Comparison of ENCODE assay signal across 12 cellular contexts in genomic region chr17:50668025-50668837, GRCh38. TPM values are rescaled to one million over a fixed set of nuclear protein-coding genes. Genes with fewer than 3 reads are reported as not detected.
DNase-seq lines count a peak whose midpoint lies in the region; ATAC-seq and TF ChIP-seq lines count a peak whose summit lies in the region.
"Had no signal": no experiment of that assay in that cellular context is flagged by ENCODE, and none has a peak within 500 bp of the region (broad histone marks: within the 10 kb centered on the region; RNA-seq: fewer than 3 reads in every experiment).

No MANE protein-coding gene starts in this region.

- no peak overlapping the region for H2BK5ac ChIP-seq in mesendoderm (ENCODE audit: low read length)

- H3K79me1 ChIP-seq in mesendoderm (ENCODE audit: low read length), result no peaks in the 10 kb centered on the region

- H3K27ac ChIP-seq in Karpas-422 (ENCODE audit: low read length) (no peak overlapping the region), mesendoderm (ENCODE audit: low read depth, low read length) (no peak overlapping the region), substantia nigra (ENCODE audit: low read depth, low read length, poor library complexity, severe bottlenecking) (no peak overlapping the region)
- H3K27ac ChIP-seq: epithelial cell of prostate had no signal

- H3K4me3 ChIP-seq in AG10803 (ENCODE audit: low read length) (no peak overlapping the region), Karpas-422 (ENCODE audit: low read length) (no peak overlapping the region), mesendoderm (ENCODE audit: low read length) (no peak overlapping the region)

- H3K9ac ChIP-seq in Karpas-422 (ENCODE audit: low read length), result no peak overlapping the region
- no peak overlapping the region for H3K9ac ChIP-seq in mesendoderm (ENCODE audit: low read length)

- no peak overlapping the region for H2BK120ac ChIP-seq in mesendoderm (ENCODE audit: low read depth, low read length)

- H3K27me3 ChIP-seq in Karpas-422 (ENCODE audit: low read length) (no peaks in the 10 kb centered on the region), mesendoderm (ENCODE audit: insufficient read depth, low read length, poor library complexity) (no peaks in the 10 kb centered on the region)

- H3K56ac ChIP-seq in mesendoderm (ENCODE audit: low read length), result peak overlapping the region; percentile 34

- H2AFZ ChIP-seq in Karpas-422 (ENCODE audit: low read length), result 0 out of 2 replicates have a peak overlapping the region, but pooled peaks have one; percentile 12

- no peak overlapping the region for H4K8ac ChIP-seq in mesendoderm (ENCODE audit: low read depth, low read length)

- H3K4ac ChIP-seq in mesendoderm (ENCODE audit: low read depth, low read length), result no peak overlapping the region

- no peaks in the 10 kb centered on the region for H3K27me3 Mint-ChIP-seq in chondrocyte (ENCODE audit: low read depth)
- H3K27me3 Mint-ChIP-seq: CD4-positive, alpha-beta memory T cell had no signal

- ATAC-seq in activated CD4-positive, CD25-positive, alpha-beta regulatory T cell treated with anti-CD3 and anti-CD28 coated beads, Interleukin-2, amount 50 U/mL, for 24 hours, result no peak
- ATAC-seq in GM21723 (IDR thresholded peaks at IDR 0.05; ENCODE audit: unreplicated experiment), result no peak

- H3K4me1 ChIP-seq in Karpas-422 (ENCODE audit: low read length) (no peaks in the 10 kb centered on the region), mesendoderm (ENCODE audit: control insufficient read depth, low read depth, low read length) (peaks cover 3% of the 10 kb centered on the region)

- no peaks in the 10 kb centered on the region for H3K9me3 ChIP-seq in Karpas-422 (ENCODE audit: low read length)

- H3K9me3 Mint-ChIP-seq in chondrocyte (ENCODE audit: low read depth), result no peaks in the 10 kb centered on the region
- H3K9me3 Mint-ChIP-seq: CD4-positive, alpha-beta memory T cell had no signal

- no peaks in the 10 kb centered on the region for H4K20me1 ChIP-seq in Karpas-422 (ENCODE audit: insufficient read depth, low read depth, low read length)

- H2AK5ac ChIP-seq in mesendoderm (ENCODE audit: low read length), result no peak overlapping the region

- H4K5ac ChIP-seq in mesendoderm (ENCODE audit: low read length), result no peak overlapping the region

- DNase-seq in AG10803 (ENCODE audit: low read depth) (peak; percentile 52), Karpas-422 (no peak), chondrocyte (ENCODE audit: low spot score) (no peak), mesendoderm (peak; percentile 53), substantia nigra (lab: John Stamatoyannopoulos, UW) (no peak), NCI-H524 (lab: John Stamatoyannopoulos, UW) (no peak)
- DNase-seq: CD4-positive, alpha-beta memory T cell; NCI-H2081; stimulated activated CD4-positive, alpha-beta T cell treated with anti-CD3 and anti-CD28 coated beads, Interleukin-2, amount 100 ng/mL, for 48 hours had no signal

- no peak overlapping the region for H3K4me3 Mint-ChIP-seq in chondrocyte (ENCODE audit: unreplicated experiment)
- H3K4me3 Mint-ChIP-seq: CD4-positive, alpha-beta memory T cell had no signal

- TF ChIP-seq CTCF in AG10803 (conservative IDR thresholded peaks at IDR 0.05; ENCODE audit: low read length) (no peak), chondrocyte (IDR thresholded peaks at IDR 0.05) (no peak)

- no peak overlapping the region for H3K18ac ChIP-seq in mesendoderm (ENCODE audit: low read length)

- H2BK15ac ChIP-seq in mesendoderm (replicated peaks; ENCODE audit: low read depth), result no peak overlapping the region

- H3K36me3 Mint-ChIP-seq in chondrocyte (ENCODE audit: low read depth), result no peaks in the 10 kb centered on the region
- H3K36me3 Mint-ChIP-seq: CD4-positive, alpha-beta memory T cell had no signal

- H3K79me2 ChIP-seq in Karpas-422 (ENCODE audit: low read length), result no peaks in the 10 kb centered on the region
- no peaks in the 10 kb centered on the region for H3K79me2 ChIP-seq in mesendoderm (ENCODE audit: control insufficient read depth, insufficient read depth, low read length)

- peaks cover 17% of the 10 kb centered on the region for H3K4me1 Mint-ChIP-seq in chondrocyte (ENCODE audit: low read depth)

- no peaks in the 10 kb centered on the region for H3K9me2 ChIP-seq in Karpas-422 (replicated peaks; ENCODE audit: insufficient read depth, low read length)

- peak overlapping the region; percentile 45 for H3K27ac Mint-ChIP-seq in chondrocyte (ENCODE audit: unreplicated experiment)

- H3K23ac ChIP-seq in mesendoderm (ENCODE audit: low read length), result no peak overlapping the region

- H3K36me3 ChIP-seq in Karpas-422 (ENCODE audit: insufficient read depth, low read length) (no peaks in the 10 kb centered on the region), mesendoderm (ENCODE audit: control insufficient read depth, insufficient read depth, low read length) (no peaks in the 10 kb centered on the region)

- WGBS in mesendoderm (ENCODE audit: extremely low coverage, insufficient coverage, low lambda C conversion rate), result no CpG with 5 or more reads among the region's 8 CpGs

- H3K4me2 ChIP-seq in Karpas-422 (ENCODE audit: low read depth, low read length, poor library complexity, severe bottlenecking) (no peak overlapping the region), mesendoderm (ENCODE audit: low read length) (no peak overlapping the region)

RNA-seq across cellular contexts. Expression of gene ABCC3, which starts 33.5 kb away (rescaled TPM):
- not detected in 2 replicates for total RNA-seq in Karpas-422 (2014; rRNA removed; shearing (Covaris generic); ENCODE audit: low replicate concordance)
- total RNA-seq in chondrocyte, result 1.9 to 16.0 TPM (median 2.8 TPM) in 3 replicates
- 0.13 TPM for polyA plus RNA-seq in mesendoderm (2013, experiment 1 of 2)
- 0.15 TPM for polyA plus RNA-seq in mesendoderm (2013, experiment 2 of 2)
- polyA plus RNA-seq: CD4-positive, alpha-beta memory T cell had no signal

RNA-seq across cellular contexts. Expression of gene ANKRD40, which starts 39.5 kb away (rescaled TPM):
- 17.1 and 34.1 TPM in 2 replicates for total RNA-seq in Karpas-422 (2014; rRNA removed; shearing (Covaris generic); ENCODE audit: low replicate concordance)
- total RNA-seq in chondrocyte, result 34.6 to 39.4 TPM (median 36.1 TPM) in 3 replicates
- polyA plus RNA-seq in mesendoderm (2013, experiment 1 of 2), result 41.9 TPM
- polyA plus RNA-seq in mesendoderm (2013, experiment 2 of 2), result 41.9 TPM

RNA-seq across cellular contexts. Expression of gene LUC7L3, which starts 51.2 kb away (rescaled TPM):
- 102 and 142 TPM in 2 replicates for total RNA-seq in Karpas-422 (2014; rRNA removed; shearing (Covaris generic); ENCODE audit: low replicate concordance)
- 71.5 to 99.0 TPM (median 73.9 TPM) in 3 replicates for total RNA-seq in chondrocyte
- 185 TPM for polyA plus RNA-seq in mesendoderm (2013, experiment 1 of 2)
- polyA plus RNA-seq in mesendoderm (2013, experiment 2 of 2), result 187 TPM

Comparison
In these comparisons a context has a peak if more than half of its experiments do, and no peak if none do; other contexts are left out.
1. DNase-seq: peak in AG10803 (single experiment) and mesendoderm (single experiment); none in Karpas-422 (single experiment), chondrocyte (single experiment), substantia nigra (0 of 49) and NCI-H524 (0 of 2).